ENCODE assay signal across 10 cellular contexts in genomic region chrX:134237363-134237702, GRCh38. TPM values are rescaled to one million over a fixed set of nuclear protein-coding genes. Genes with fewer than 3 reads are reported as not detected.
DNase-seq lines count a peak whose midpoint lies in the region; ATAC-seq and TF ChIP-seq lines count a peak whose summit lies in the region.
"Had no signal": no experiment of that assay in that cellular context is flagged by ENCODE, and none has a peak within 500 bp of the region (broad histone marks: within the 10 kb centered on the region; RNA-seq: fewer than 3 reads in every experiment).

No MANE protein-coding gene starts in this region.

- TF ChIP-seq POLR2A in right lobe of liver (IDR thresholded peaks at IDR 0.05), result no peak

- peaks cover 7% of the 10 kb centered on the region for H3K4me1 Mint-ChIP-seq in T-helper 2 cell treated with Interferon-gamma antibody and Interleukin-4, amounts not matched to agents 5 μg/mL and 100 μg/mL, for 36 hours (ENCODE audit: low read depth)
- H3K4me1 Mint-ChIP-seq in chondrocyte (ENCODE audit: low read depth), result peaks cover 42% of the 10 kb centered on the region

- H3K9me3 ChIP-seq in right lobe of liver, result no peaks in the 10 kb centered on the region
- H3K9me3 ChIP-seq in thymus (ENCODE audit: control insufficient read depth), result no peaks in the 10 kb centered on the region

- DNase-seq in T-helper 2 cell treated with Interferon-gamma antibody and Interleukin-4, amounts not matched to agents 5 μg/mL and 100 μg/mL, for 36 hours (ENCODE audit: low spot score), result no peak
- DNase-seq in T-helper 2 cell (no peak), chondrocyte (ENCODE audit: low spot score) (no peak), right lobe of liver (no peak), hepatic stellate cell (ENCODE audit: low spot score) (no peak), Kasumi-1 (lab: John Stamatoyannopoulos, UW) (no peak), SW 1271 (lab: John Stamatoyannopoulos, UW) (no peak)

- peak overlapping the region; percentile 32 for H3K4me3 Mint-ChIP-seq in T-helper 2 cell treated with Interferon-gamma antibody and Interleukin-4, amounts not matched to agents 5 μg/mL and 100 μg/mL, for 36 hours
- peak overlapping the region; percentile 73 for H3K4me3 Mint-ChIP-seq in chondrocyte (ENCODE audit: unreplicated experiment)

- no peak for ATAC-seq in right lobe of liver

- 22% methylated on average over 22 of the region's 23 CpGs for WGBS in right lobe of liver (ENCODE audit: insufficient coverage, low coverage, low lambda C conversion rate, missing lambda C conversion rate)
- 7% methylated on average over 23 of the region's 23 CpGs for WGBS in thymus

- intact Hi-C loops in right lobe of liver (cut with DNase I), result no loop called here

- no peaks in the 10 kb centered on the region for H3K36me3 Mint-ChIP-seq in T-helper 2 cell treated with Interferon-gamma antibody and Interleukin-4, amounts not matched to agents 5 μg/mL and 100 μg/mL, for 36 hours (ENCODE audit: low read depth)
- H3K36me3 Mint-ChIP-seq in chondrocyte (ENCODE audit: low read depth), result no peaks in the 10 kb centered on the region

- H3K27me3 ChIP-seq in right lobe of liver (peaks cover 0 to 5% of the 10 kb centered on the region in 2 donors), thymus (ENCODE audit: control insufficient read depth, insufficient read depth) (peaks cover 10% of the 10 kb centered on the region)

- no peak for TF ChIP-seq CTCF in chondrocyte (IDR thresholded peaks at IDR 0.05)
- TF ChIP-seq CTCF in right lobe of liver (IDR thresholded peaks at IDR 0.05), result no peak

- H3K36me3 ChIP-seq in right lobe of liver (no peaks in the 10 kb centered on the region), thymus (ENCODE audit: control insufficient read depth, insufficient read depth) (no peaks in the 10 kb centered on the region)

- H3K4me1 ChIP-seq in right lobe of liver (no peaks in the 10 kb centered on the region), thymus (ENCODE audit: control insufficient read depth, insufficient read depth, low read length) (no peaks in the 10 kb centered on the region)

- peak overlapping the region; percentile 18 to 40 (median 37) for H3K4me3 ChIP-seq in right lobe of liver
- H3K4me3 ChIP-seq in thymus (ENCODE audit: low read length), result peak overlapping the region; percentile 29
- H3K4me3 ChIP-seq: K562 had no signal

- H3K9me3 Mint-ChIP-seq in T-helper 2 cell treated with Interferon-gamma antibody and Interleukin-4, amounts not matched to agents 5 μg/mL and 100 μg/mL, for 36 hours, result no peaks in the 10 kb centered on the region
- H3K9me3 Mint-ChIP-seq in chondrocyte (ENCODE audit: low read depth), result no peaks in the 10 kb centered on the region

- H3K27ac Mint-ChIP-seq in T-helper 2 cell treated with Interferon-gamma antibody and Interleukin-4, amounts not matched to agents 5 μg/mL and 100 μg/mL, for 36 hours, result no peak overlapping the region
- H3K27ac Mint-ChIP-seq in chondrocyte (ENCODE audit: unreplicated experiment), result no peak overlapping the region

- H3K27me3 Mint-ChIP-seq in T-helper 2 cell treated with Interferon-gamma antibody and Interleukin-4, amounts not matched to agents 5 μg/mL and 100 μg/mL, for 36 hours (ENCODE audit: low read depth), result peaks cover 13% of the 10 kb centered on the region
- H3K27me3 Mint-ChIP-seq in chondrocyte (ENCODE audit: low read depth), result no peaks in the 10 kb centered on the region

- H3K27ac ChIP-seq in right lobe of liver (no peak overlapping the region), thymus (ENCODE audit: low read depth) (no peak overlapping the region)

RNA-seq across cellular contexts. Expression of gene CCDC160, which starts 0.4 kb away (rescaled TPM):
- total RNA-seq in chondrocyte (0.70 to 1.6 TPM (median 0.87 TPM) in 3 replicates), right lobe of liver (not detected)
- 0.43 TPM for polyA plus RNA-seq in thymus
- total RNA-seq: K562, pulmonary artery endothelial cell had no signal
- polyA plus RNA-seq: K562 had no signal
